14 cellular contexts compared by ENCODE assay signal in the genomic region with DNA sequence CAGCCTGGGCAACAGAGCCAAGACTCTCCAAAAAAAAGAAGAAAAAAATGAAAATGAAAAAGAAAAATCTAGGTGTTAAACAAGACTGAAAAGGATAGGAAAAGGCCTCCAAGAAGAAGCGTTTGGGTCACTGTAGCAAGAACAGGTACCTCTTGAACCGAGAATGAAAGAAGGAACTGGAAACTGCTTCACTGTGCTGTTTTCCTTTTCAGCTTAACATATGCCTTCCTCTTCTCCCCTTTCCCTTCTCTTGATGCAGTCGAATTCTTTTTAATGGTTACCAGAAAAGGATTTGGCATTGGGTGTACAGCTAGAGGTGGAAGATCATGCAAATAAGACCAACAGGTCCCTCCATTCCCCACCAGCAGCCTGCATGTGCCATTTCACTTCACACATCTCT. TPM values are rescaled to one million over a fixed set of nuclear protein-coding genes. Genes with fewer than 3 reads are reported as not detected.
DNase-seq lines count a peak whose midpoint lies in the region; ATAC-seq and TF ChIP-seq lines count a peak whose summit lies in the region.
"Had no signal": no experiment of that assay in that cellular context is flagged by ENCODE, and none has a peak within 500 bp of the region (broad histone marks: within the 10 kb centered on the region; RNA-seq: fewer than 3 reads in every experiment).

No MANE protein-coding gene starts in this region.

- H3K4me1 ChIP-seq in left ventricle myocardium inferior (peaks cover 79% of the 10 kb centered on the region), MM.1S (ENCODE audit: low read length) (peaks cover 39% of the 10 kb centered on the region)
- H3K4me1 ChIP-seq: A549 had no signal

- no peak overlapping the region for H2AFZ ChIP-seq in MM.1S (ENCODE audit: low read length)

- TF ChIP-seq CTCF in left ventricle myocardium inferior (IDR thresholded peaks at IDR 0.05; ENCODE audit: borderline replicate concordance) (no peak), MM.1S (IDR thresholded peaks at IDR 0.05; ENCODE audit: low read length) (no peak)

- no peaks in the 10 kb centered on the region for H3K9me2 ChIP-seq in MM.1S (replicated peaks; ENCODE audit: insufficient read depth, low read length)

- H3K36me3 ChIP-seq in left ventricle myocardium inferior, result no peaks in the 10 kb centered on the region
- no peaks in the 10 kb centered on the region; the same call in 1 of the 2 replicates for H3K36me3 ChIP-seq in MM.1S (replicated peaks; ENCODE audit: insufficient read depth, low read length)

- peak; percentile 40 for ATAC-seq in Right ventricle myocardium superior (ENCODE audit: poor library complexity)
- ATAC-seq in HG02840 (IDR thresholded peaks at IDR 0.05; ENCODE audit: low FRiP score, unreplicated experiment), result peak; percentile 46
- no peak for ATAC-seq in GM18505 (IDR thresholded peaks at IDR 0.05; ENCODE audit: unreplicated experiment)
- ATAC-seq: A549, K562 had no signal

- no peaks in the 10 kb centered on the region; the same call in 1 of the 2 replicates for H4K20me1 ChIP-seq in MM.1S (ENCODE audit: insufficient read depth, low read length)

- peaks cover 84% of the 10 kb centered on the region for H3K79me2 ChIP-seq in MM.1S (ENCODE audit: low read length)

- intact Hi-C loops in Right ventricle myocardium superior (cut with DNase I) (no loop called here), left ventricle myocardium inferior (cut with micrococcal nuclease) (no loop called here)

- H3K9ac ChIP-seq in MM.1S (ENCODE audit: low read length), result no peak overlapping the region

- H3K4me2 ChIP-seq in MM.1S (ENCODE audit: low read depth, low read length), result peak overlapping the region; percentile 22
- H3K4me2 ChIP-seq: A549 had no signal

- no peaks in the 10 kb centered on the region for H3K9me3 ChIP-seq in left ventricle myocardium inferior (replicated peaks)
- no peaks in the 10 kb centered on the region for H3K9me3 ChIP-seq in MM.1S (replicated peaks; ENCODE audit: insufficient read depth, low read length)
- H3K9me3 ChIP-seq: A549 had no signal

- H3K4me3 ChIP-seq in left ventricle myocardium inferior (no peak overlapping the region), MM.1S (ENCODE audit: low read length) (no peak overlapping the region)
- H3K4me3 ChIP-seq: A549, K562 had no signal

- H3K27me3 ChIP-seq in left ventricle myocardium inferior (ENCODE audit: low read depth), result no peaks in the 10 kb centered on the region
- H3K27me3 ChIP-seq in MM.1S (replicated peaks; ENCODE audit: insufficient read depth, low read length), result no peaks in the 10 kb centered on the region

- H3K27ac ChIP-seq in left ventricle myocardium inferior (replicated peaks), result no peak overlapping the region
- H3K27ac ChIP-seq in MM.1S (ENCODE audit: low read length), result peak overlapping the region; percentile 53; the same call in 1 of the 2 replicates
- H3K27ac ChIP-seq: A549 had no signal

- TF ChIP-seq POLR2A in GM18505 (IDR thresholded peaks at IDR 0.05; ENCODE audit: borderline replicate concordance, extremely low read depth, insufficient read depth, insufficient read length), result no peak

- DNase-seq in Right ventricle myocardium superior (no peak), left ventricle myocardium inferior (no peak), MM.1S (peak; percentile 53), superior temporal gyrus (ENCODE audit: extremely low spot score) (peak; percentile 50), NCI-H1092 (lab: John Stamatoyannopoulos, UW) (no peak)
- no peak for DNase-seq in activated CD4-positive, alpha-beta T cell treated with anti-CD3 and anti-CD28 coated beads, Interleukin-2, amount 50 U/mL, for 48 hours
- DNase-seq: activated CD4-positive, alpha-beta T cell treated with anti-CD3 and anti-CD28 coated beads for 48 hours; EL; endodermal cell; stimulated activated CD8-positive, alpha-beta memory T cell treated with anti-CD3 and anti-CD28 coated beads, Interleukin-4, amount 100 ng/mL, for 48 hours had no signal

- H3F3A ChIP-seq in MM.1S (ENCODE audit: insufficient read depth, low read length), result peaks cover 26% of the 10 kb centered on the region

RNA-seq across cellular contexts. Expression of gene LRRC4, which starts 28.1 kb away (rescaled TPM):
- 1.9 TPM for total RNA-seq in Right ventricle myocardium superior
- total RNA-seq in left ventricle myocardium inferior, result 4.4 TPM
- total RNA-seq: K562 had no signal

Comparison
In these comparisons a context has a peak if more than half of its experiments do, and no peak if none do; other contexts are left out.
1. DNase-seq: peak in MM.1S (single experiment) and superior temporal gyrus (single experiment); none in Right ventricle myocardium superior (single experiment), left ventricle myocardium inferior (single experiment), NCI-H1092 (single experiment) and activated CD4-positive, alpha-beta T cell treated with anti-CD3 and anti-CD28 coated beads, Interleukin-2, amount 50 U/mL, for 48 hours (0 of 2).